In the genomic region with DNA sequence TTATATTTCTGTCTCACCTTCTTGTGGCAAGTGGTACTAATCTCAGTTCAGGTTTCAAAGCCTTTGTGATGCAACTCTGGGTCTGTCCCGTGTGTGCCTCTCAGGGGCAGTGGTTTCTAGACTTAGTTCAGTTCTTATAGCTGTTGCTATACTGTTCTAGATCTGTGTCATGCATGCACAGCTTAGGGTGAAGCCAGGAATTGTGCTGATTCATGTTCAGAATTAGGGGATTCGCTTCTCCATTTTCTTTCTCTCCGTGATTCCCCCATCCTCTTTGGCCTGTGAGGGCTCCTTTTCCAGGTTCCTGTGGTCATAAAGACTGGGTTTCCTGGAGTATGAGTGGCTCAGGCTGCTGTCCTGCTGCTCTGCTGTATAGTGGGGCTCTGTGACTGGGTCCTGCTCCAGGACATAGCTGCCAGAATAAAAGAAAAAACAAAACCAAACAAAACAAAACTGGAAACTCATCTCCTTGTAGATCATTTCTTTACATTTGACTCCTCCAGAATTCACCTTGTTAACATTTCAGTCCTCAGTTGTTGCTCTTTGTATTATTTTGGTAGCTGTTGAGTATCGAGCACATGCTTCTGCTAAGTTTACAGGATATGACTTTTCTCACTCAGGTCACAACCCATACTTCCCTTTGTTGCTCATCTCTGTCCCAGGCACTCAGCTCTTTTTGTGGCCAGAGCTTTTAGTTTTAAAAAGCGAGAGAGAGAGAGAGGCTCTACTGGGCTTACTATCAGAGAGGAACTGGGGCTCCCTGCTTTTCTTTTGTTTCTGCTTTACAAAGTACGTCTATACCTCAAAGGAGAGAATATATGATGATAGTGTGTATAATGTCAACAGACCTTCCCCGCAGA, we compare ENCODE assay signal across 8 cellular contexts.
DNase-seq lines count a peak whose midpoint lies in the region; ATAC-seq lines count a peak whose summit lies in the region.

No MANE protein-coding gene starts in this region.

- DNase-seq in EH (ENCODE audit: low read depth) (peak; percentile 25), fibroblast of gingiva (ENCODE audit: low read depth) (peak; percentile 71), putamen (ENCODE audit: low spot score) (peak; percentile 3), anterior cingulate cortex (lab: John Stamatoyannopoulos, UW) (no peak), NCI-H2029 treated with DMSO at 0.1 percent for 48 hours (lab: John Stamatoyannopoulos, UW) (no peak)
- peak; percentile 72 for DNase-seq in activated CD4-positive, alpha-beta T cell treated with anti-CD3 and anti-CD28 coated beads for 48 hours

- ATAC-seq in GM21390 (IDR thresholded peaks at IDR 0.05; ENCODE audit: unreplicated experiment) (peak; percentile 92), HG03571 (IDR thresholded peaks at IDR 0.05; ENCODE audit: unreplicated experiment) (peak; percentile 86)

Comparison
In these comparisons a context has a peak if more than half of its experiments do, and no peak if none do; other contexts are left out.
1. DNase-seq: peak in EH (single experiment), activated CD4-positive, alpha-beta T cell treated with anti-CD3 and anti-CD28 coated beads for 48 hours (single experiment), fibroblast of gingiva (single experiment) and putamen (single experiment); none in anterior cingulate cortex (0 of 58) and NCI-H2029 treated with DMSO at 0.1 percent for 48 hours (single experiment).